ENCODE assay signal across 31 cellular contexts in the genomic region with DNA sequence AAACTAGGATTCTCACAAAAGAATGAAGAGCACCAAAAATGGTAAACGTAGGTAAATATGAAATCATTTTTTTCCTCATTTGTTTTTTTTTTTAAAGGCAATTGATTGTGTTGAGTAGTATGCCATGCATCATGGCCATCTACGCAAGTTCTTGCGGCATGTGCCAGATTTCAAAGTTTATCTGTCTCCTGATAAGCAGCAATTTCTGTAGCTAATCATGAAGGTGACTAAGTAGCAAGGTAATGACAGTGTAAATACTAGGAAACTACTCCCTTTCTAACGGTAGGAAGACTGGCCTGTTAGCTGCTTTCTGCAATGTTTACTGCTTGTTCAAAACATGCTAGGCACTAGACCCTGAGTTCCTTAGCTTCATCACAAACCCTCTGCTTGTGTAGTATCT. TPM values are rescaled to one million over a fixed set of nuclear protein-coding genes. Genes with fewer than 3 reads are reported as not detected.
"Had no signal": no experiment of that assay in that cellular context is flagged by ENCODE, and none has a peak within 500 bp of the region (broad histone marks: within the 10 kb centered on the region; RNA-seq: fewer than 3 reads in every experiment).

No MANE protein-coding gene starts in this region.

- ATAC-seq: activated CD8-positive, alpha-beta T cell treated with anti-CD3 and anti-CD28 coated beads for 36 hours; activated naive CD8-positive, alpha-beta T cell treated with anti-CD3 and anti-CD28 coated beads, Interleukin-2, amount 50 U/mL, for 24 hours had no signal

- H3K36me3 Mint-ChIP-seq: activated CD4-positive, alpha-beta memory T cell treated with anti-CD3 and anti-CD28 coated beads for 36 hours; brain had no signal

- H3K27me3 ChIP-seq: ascending aorta had no signal

- H3K4me1 ChIP-seq: ascending aorta had no signal

- H3K36me3 ChIP-seq: ascending aorta had no signal

- H3K27ac ChIP-seq: ascending aorta, VCaP had no signal

- DNase-seq: activated B cell treated with CpG ODN at 0.5 μM for 24 hours; activated CD4-positive, alpha-beta memory T cell treated with anti-CD3 and anti-CD28 coated beads for 36 hours; activated CD4-positive, alpha-beta T cell treated with anti-CD3 and anti-CD28 coated beads for 4 hours; activated CD4-positive, alpha-beta T cell treated with anti-CD3 and anti-CD28 coated beads, Interleukin-2, amount 10 ng/mL, durations not matched to agents 24 days and 14 days; activated CD4-positive, alpha-beta T cell treated with anti-CD3 and anti-CD28 coated beads, Interleukin-2, amount 50 U/mL, for 1 hour; activated CD4-positive, alpha-beta T cell treated with anti-CD3 and anti-CD28 coated beads, Interleukin-2, amount 50 U/mL, for 4 hours; activated CD4-positive, CD25-positive, alpha-beta regulatory T cell treated with anti-CD3 and anti-CD28 coated beads, Interleukin-2, amount 50 U/mL, for 72 hours; activated CD8-positive, alpha-beta memory T cell treated with anti-CD3 and anti-CD28 coated beads, Interleukin-2, amount 50 U/mL, for 48 hours; activated CD8-positive, alpha-beta T cell treated with anti-CD3 and anti-CD28 coated beads for 36 hours; activated effector memory CD4-positive, alpha-beta T cell treated with Interleukin-2 at 50 U/mL for 16 hours; activated gamma-delta T cell; activated naive CD4-positive, alpha-beta T cell treated with anti-CD3 and anti-CD28 coated beads, Interleukin-2, amount 10 ng/mL, durations not matched to agents 7 days and 5 days; activated naive CD4-positive, alpha-beta T cell treated with Interleukin-2 at 50 U/mL for 16 hours; activated naive CD8-positive, alpha-beta T cell treated with anti-CD3 and anti-CD28 coated beads, Interleukin-2, amount 10 ng/mL, durations not matched to agents 7 days and 5 days; activated naive CD8-positive, alpha-beta T cell treated with anti-CD3 and anti-CD28 coated beads, Interleukin-2, amount 50 U/mL, for 24 hours; activated T-cell treated with anti-CD3 and anti-CD28 coated beads, Interleukin-2, amount 50 U/mL, for 24 hours; activated T-cell treated with anti-CD3 and anti-CD28 coated beads, Interleukin-2, amount 50 U/mL, for 48 hours; amygdala; anterior cingulate cortex; central memory CD4-positive, alpha-beta T cell; T-helper 1 cell; T-helper 2 cell; T-helper 9 cell had no signal

- H3K4me3 ChIP-seq: ascending aorta had no signal

- H3K4me3 Mint-ChIP-seq: activated B cell treated with CpG ODN at 0.5 μM for 24 hours; activated CD4-positive, alpha-beta memory T cell treated with anti-CD3 and anti-CD28 coated beads for 36 hours; activated CD4-positive, alpha-beta T cell treated with anti-CD3 and anti-CD28 coated beads, Interleukin-2, amount 10 ng/mL, durations not matched to agents 24 days and 14 days; activated CD8-positive, alpha-beta T cell treated with anti-CD3 and anti-CD28 coated beads for 36 hours; activated naive CD4-positive, alpha-beta T cell treated with anti-CD3 and anti-CD28 coated beads, Interleukin-2, amount 10 ng/mL, durations not matched to agents 7 days and 5 days; activated naive CD4-positive, alpha-beta T cell treated with anti-CD3 and anti-CD28 coated beads, Interleukin-2, amount 50 U/mL, for 24 hours; activated naive CD8-positive, alpha-beta T cell; activated naive CD8-positive, alpha-beta T cell treated with anti-CD3 and anti-CD28 coated beads, Interleukin-2, amount 10 ng/mL, durations not matched to agents 7 days and 5 days; activated naive CD8-positive, alpha-beta T cell treated with anti-CD3 and anti-CD28 coated beads, Interleukin-2, amount 50 U/mL, for 24 hours; activated T-cell treated with anti-CD3 and anti-CD28 coated beads, Interleukin-2, amount 50 U/mL, for 24 hours; brain; T-helper 1 cell treated with Interleukin-12 subunit alpha and Interleukin-12 subunit beta and Interleukin-4 antibody, amounts not matched to agents 30 μg/mL and 1 μg/mL, for 36 hours; T-helper 2 cell treated with Interferon-gamma antibody and Interleukin-4, amounts not matched to agents 5 μg/mL and 100 μg/mL, for 36 hours had no signal

- H3K27me3 Mint-ChIP-seq: activated B cell treated with CpG ODN at 0.5 μM for 24 hours; activated CD8-positive, alpha-beta T cell treated with anti-CD3 and anti-CD28 coated beads for 36 hours; activated naive CD4-positive, alpha-beta T cell treated with anti-CD3 and anti-CD28 coated beads, Interleukin-2, amount 50 U/mL, for 24 hours; activated naive CD8-positive, alpha-beta T cell; activated naive CD8-positive, alpha-beta T cell treated with anti-CD3 and anti-CD28 coated beads, Interleukin-2, amount 10 ng/mL, durations not matched to agents 7 days and 5 days; activated T-cell treated with anti-CD3 and anti-CD28 coated beads, Interleukin-2, amount 50 U/mL, for 24 hours had no signal

- H3K27ac Mint-ChIP-seq: activated B cell treated with CpG ODN at 0.5 μM for 24 hours; activated CD4-positive, alpha-beta memory T cell treated with anti-CD3 and anti-CD28 coated beads for 36 hours; activated CD4-positive, alpha-beta T cell treated with anti-CD3 and anti-CD28 coated beads, Interleukin-2, amount 10 ng/mL, durations not matched to agents 24 days and 14 days; activated CD8-positive, alpha-beta T cell treated with anti-CD3 and anti-CD28 coated beads for 36 hours; activated naive CD4-positive, alpha-beta T cell treated with anti-CD3 and anti-CD28 coated beads, Interleukin-2, amount 10 ng/mL, durations not matched to agents 7 days and 5 days; activated naive CD4-positive, alpha-beta T cell treated with anti-CD3 and anti-CD28 coated beads, Interleukin-2, amount 50 U/mL, for 24 hours; activated naive CD8-positive, alpha-beta T cell; activated naive CD8-positive, alpha-beta T cell treated with anti-CD3 and anti-CD28 coated beads, Interleukin-2, amount 10 ng/mL, durations not matched to agents 7 days and 5 days; activated naive CD8-positive, alpha-beta T cell treated with anti-CD3 and anti-CD28 coated beads, Interleukin-2, amount 50 U/mL, for 24 hours; activated T-cell treated with anti-CD3 and anti-CD28 coated beads, Interleukin-2, amount 50 U/mL, for 24 hours; activated T-helper 2 cell treated with anti-CD3 and anti-CD28 coated beads, Interferon-gamma antibody, Interleukin-2, Interleukin-4, amounts not matched to agents 10 μg/mL and 5 μg/mL and 100 μg/mL, durations not matched to agents 14 hours and 24 hours and 36 hours; brain; T-helper 1 cell treated with Interleukin-12 subunit alpha and Interleukin-12 subunit beta and Interleukin-4 antibody, amounts not matched to agents 30 μg/mL and 1 μg/mL, for 36 hours; T-helper 2 cell treated with Interferon-gamma antibody and Interleukin-4, amounts not matched to agents 5 μg/mL and 100 μg/mL, for 36 hours had no signal

- H3K4me1 Mint-ChIP-seq: brain had no signal

RNA-seq across cellular contexts. Expression of a gene that starts 13.4 kb away (rescaled TPM):
- total RNA-seq: ascending aorta had no signal
